Comparison of ENCODE assay signal across 8 cellular contexts in the genomic region with DNA sequence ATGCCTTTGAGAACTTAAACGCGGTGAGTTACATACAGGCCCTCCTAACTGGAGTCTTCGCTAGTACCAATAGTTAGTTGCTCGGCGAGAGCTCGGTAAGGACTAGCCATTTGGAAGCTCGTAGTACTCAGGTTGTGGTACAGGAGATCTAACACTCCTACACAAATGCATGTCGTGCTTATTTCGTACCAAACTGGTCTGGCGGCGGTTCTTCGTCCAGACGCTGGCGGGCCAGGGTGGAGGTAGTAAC. TPM values are rescaled to one million over a fixed set of nuclear protein-coding genes. Genes with fewer than 3 reads are reported as not detected.
DNase-seq lines count a peak whose midpoint lies in the region; ATAC-seq and TF ChIP-seq lines count a peak whose summit lies in the region.

No MANE protein-coding gene starts in this region.

- no peaks in the 10 kb centered on the region; the same call in 1 of the 2 replicates for H3K36me3 ChIP-seq in SK-N-MC (ENCODE audit: insufficient read depth, low read length)
- no peaks in the 10 kb centered on the region for H3K36me3 ChIP-seq in gastrocnemius medialis

- DNase-seq in DMS79 (lab: John Stamatoyannopoulos, UW) = peak; percentile 82
- DNase-seq in DMS79 treated with DMSO at 0.1 percent for 48 hours (lab: John Stamatoyannopoulos, UW) = no peak
- DNase-seq in SK-N-MC (ENCODE audit: low read depth, low spot score) = peak; percentile 30
- no peak for DNase-seq in glutamatergic neuron
- no peak for DNase-seq in gastrocnemius medialis
- no peak for DNase-seq in AG08395 (ENCODE audit: low spot score)

- no peak for TF ChIP-seq POLR2A in gastrocnemius medialis (IDR thresholded peaks at IDR 0.05)

- no peaks in the 10 kb centered on the region for H3K27me3 ChIP-seq in gastrocnemius medialis

- H3K4me1 Mint-ChIP-seq in glutamatergic neuron (ENCODE audit: low read depth, unreplicated experiment) = no peaks in the 10 kb centered on the region

- no peak for TF ChIP-seq CTCF in glutamatergic neuron (IDR thresholded peaks at IDR 0.05; ENCODE audit: partially characterized antibody, unreplicated experiment)
- no peak for TF ChIP-seq CTCF in gastrocnemius medialis (IDR thresholded peaks at IDR 0.05 in 4 of 5, conservative IDR thresholded peaks at IDR 0.05 in 1 of 5)

- no peak overlapping the region for H3K27ac Mint-ChIP-seq in glutamatergic neuron (ENCODE audit: unreplicated experiment)

- H3K9ac ChIP-seq in SK-N-MC (ENCODE audit: insufficient read length) = peak overlapping the region; percentile 93

- H3K27me3 Mint-ChIP-seq in glutamatergic neuron (ENCODE audit: unreplicated experiment) = peaks cover 2% of the 10 kb centered on the region

- peak; percentile 59 to 60 for ATAC-seq in gastrocnemius medialis
- no peak for ATAC-seq in HG02973 (IDR thresholded peaks at IDR 0.05; ENCODE audit: unreplicated experiment)
- no peak for ATAC-seq in GM18520 (IDR thresholded peaks at IDR 0.05; ENCODE audit: unreplicated experiment)

- H3K9me3 Mint-ChIP-seq in glutamatergic neuron (ENCODE audit: unreplicated experiment) = no peaks in the 10 kb centered on the region

- H3K4me3 Mint-ChIP-seq in glutamatergic neuron (ENCODE audit: unreplicated experiment) = peak overlapping the region; percentile 83

- H3K36me3 Mint-ChIP-seq in glutamatergic neuron (ENCODE audit: unreplicated experiment) = no peaks in the 10 kb centered on the region

- intact Hi-C loops in gastrocnemius medialis (cut with DNase I; ENCODE audit: low total_unique reads) = loop anchor here (10.0 kb wide), 1 partner anchor 179 kb away; no protein-coding TSS in a partner anchor

- H3K9me3 ChIP-seq in SK-N-MC (ENCODE audit: low read depth, low read length) (no peaks in the 10 kb centered on the region), gastrocnemius medialis (no peaks in the 10 kb centered on the region)

- peaks cover 9 to 10% of the 10 kb centered on the region in 2 donors for H3K4me1 ChIP-seq in gastrocnemius medialis

- in situ Hi-C loops in gastrocnemius medialis (cut with MboI; ENCODE audit: low sequenced_read_pairs in 4 of 4) = no loop called here

- H3K27ac ChIP-seq in SK-N-MC (peak overlapping the region; percentile 77), gastrocnemius medialis (peak overlapping the region; percentile 84 to 94 (median 88))

- H3K4me3 ChIP-seq in SK-N-MC = peak overlapping the region; percentile 93
- H3K4me3 ChIP-seq in gastrocnemius medialis = peak overlapping the region; percentile 71 to 80 (median 76)

RNA-seq across cellular contexts. Expression of a gene that starts 0.3 kb away (rescaled TPM):
- total RNA-seq in glutamatergic neuron (ENCODE audit: unreplicated experiment) (7.2 TPM), gastrocnemius medialis (10 to 100 TPM; 12.3 to 24.5 (median 21.2) TPM)

Comparison
In these comparisons a context has a peak if more than half of its experiments do, and no peak if none do; other contexts are left out.
1. DNase-seq: peak in DMS79 (single experiment) and SK-N-MC (single experiment); none in DMS79 treated with DMSO at 0.1 percent for 48 hours (single experiment), glutamatergic neuron (single experiment), gastrocnemius medialis (0 of 2) and AG08395 (single experiment).
2. ATAC-seq: peak in gastrocnemius medialis (2 of 2); none in HG02973 (single experiment) and GM18520 (single experiment).